Comparison of ENCODE assay signal across 9 cellular contexts in the genomic region with DNA sequence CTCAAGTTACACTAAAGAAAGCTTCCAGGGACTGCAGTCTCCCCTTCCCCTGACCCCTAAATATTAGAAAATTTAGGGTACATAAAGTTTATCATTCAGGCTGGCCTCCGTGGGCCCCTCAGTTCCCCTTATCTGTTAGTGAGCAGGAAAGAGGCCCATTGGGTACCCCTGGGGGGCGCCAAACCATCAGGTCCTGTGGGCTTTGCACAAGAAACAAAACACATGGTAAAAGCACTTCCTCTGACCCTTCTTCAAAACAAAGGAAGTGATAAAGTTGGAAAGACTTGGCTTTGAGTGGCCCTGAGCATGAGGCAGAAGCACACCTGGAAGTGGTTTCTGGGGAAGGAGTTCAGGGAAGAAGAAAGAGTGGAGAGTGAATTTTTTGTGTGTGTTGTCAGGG.
DNase-seq lines count a peak whose midpoint lies in the region; ATAC-seq lines count a peak whose summit lies in the region.
"Had no signal": no experiment of that assay in that cellular context is flagged by ENCODE, and none has a peak within 500 bp of the region (broad histone marks: within the 10 kb centered on the region; RNA-seq: fewer than 3 reads in every experiment).

No MANE protein-coding gene starts in this region.

- POLR2A ChIA-PET in activated CD8-positive, alpha-beta T cell treated with anti-CD3 and anti-CD28 coated beads, Interleukin-2, amount 10 ng/mL, durations not matched to agents 7 days and 5 days (lab: Charles Lee), result no interaction called here

- H3K9me3 Mint-ChIP-seq in activated CD8-positive, alpha-beta T cell treated with anti-CD3 and anti-CD28 coated beads, Interleukin-2, amount 10 ng/mL, durations not matched to agents 7 days and 5 days (ENCODE audit: insufficient read depth), result no peaks in the 10 kb centered on the region

- CTCF ChIA-PET in activated CD8-positive, alpha-beta T cell treated with anti-CD3 and anti-CD28 coated beads, Interleukin-2, amount 10 ng/mL, durations not matched to agents 7 days and 5 days (lab: Charles Lee), result interaction anchor here (1.0 kb wide), 1 partner anchor 96 kb away, joined by 3 read pairs; no protein-coding TSS in a partner anchor

- H3K36me3 Mint-ChIP-seq in activated CD8-positive, alpha-beta T cell treated with anti-CD3 and anti-CD28 coated beads, Interleukin-2, amount 10 ng/mL, durations not matched to agents 7 days and 5 days (ENCODE audit: low read depth), result no peaks in the 10 kb centered on the region

- H3K27ac Mint-ChIP-seq in activated CD8-positive, alpha-beta T cell treated with anti-CD3 and anti-CD28 coated beads, Interleukin-2, amount 10 ng/mL, durations not matched to agents 7 days and 5 days, result no peak overlapping the region
- H3K27ac Mint-ChIP-seq: activated B cell treated with CpG ODN at 0.5 μM for 24 hours had no signal

- peaks cover 14% of the 10 kb centered on the region for H3K4me1 Mint-ChIP-seq in activated CD8-positive, alpha-beta T cell treated with anti-CD3 and anti-CD28 coated beads, Interleukin-2, amount 10 ng/mL, durations not matched to agents 7 days and 5 days (ENCODE audit: low read depth)

- H3K27me3 Mint-ChIP-seq in activated CD8-positive, alpha-beta T cell treated with anti-CD3 and anti-CD28 coated beads, Interleukin-2, amount 10 ng/mL, durations not matched to agents 7 days and 5 days (ENCODE audit: low read depth), result no peaks in the 10 kb centered on the region

- H3K4me3 Mint-ChIP-seq in activated CD8-positive, alpha-beta T cell treated with anti-CD3 and anti-CD28 coated beads, Interleukin-2, amount 10 ng/mL, durations not matched to agents 7 days and 5 days, result no peak overlapping the region
- H3K4me3 Mint-ChIP-seq: activated B cell treated with CpG ODN at 0.5 μM for 24 hours had no signal

- no peak for ATAC-seq in activated CD8-positive, alpha-beta T cell treated with anti-CD3 and anti-CD28 coated beads, Interleukin-2, amount 10 ng/mL, durations not matched to agents 7 days and 5 days
- no peak for ATAC-seq in HG02852 (IDR thresholded peaks at IDR 0.05; ENCODE audit: unreplicated experiment)

- DNase-seq in NCI-H1436 treated with DMSO at 0.1 percent for 48 hours (lab: John Stamatoyannopoulos, UW), result peak; percentile 19
- DNase-seq in NCI-H1436 (lab: John Stamatoyannopoulos, UW), result no peak
- DNase-seq in LHCN-M2 (ENCODE audit: low read depth), result peak; percentile 26
- DNase-seq in activated CD8-positive, alpha-beta T cell treated with anti-CD3 and anti-CD28 coated beads, Interleukin-2, amount 10 ng/mL, durations not matched to agents 7 days and 5 days, result peak; percentile 42
- peak; percentile 59 for DNase-seq in left kidney (ENCODE audit: low read depth, low spot score)
- no peak for DNase-seq in GM03348 (ENCODE audit: low spot score)
- no peak for DNase-seq in SW 1271 (lab: John Stamatoyannopoulos, UW)
- DNase-seq: activated B cell treated with CpG ODN at 0.5 μM for 24 hours had no signal

Comparison
In these comparisons a context has a peak if more than half of its experiments do, and no peak if none do; other contexts are left out.
1. DNase-seq: peak in NCI-H1436 treated with DMSO at 0.1 percent for 48 hours (single experiment), LHCN-M2 (single experiment), activated CD8-positive, alpha-beta T cell treated with anti-CD3 and anti-CD28 coated beads, Interleukin-2, amount 10 ng/mL, durations not matched to agents 7 days and 5 days (single experiment) and left kidney (single experiment); none in NCI-H1436 (single experiment), GM03348 (single experiment) and SW 1271 (0 of 2).